ENCODE assay signal across 22 cellular contexts in the genomic region with DNA sequence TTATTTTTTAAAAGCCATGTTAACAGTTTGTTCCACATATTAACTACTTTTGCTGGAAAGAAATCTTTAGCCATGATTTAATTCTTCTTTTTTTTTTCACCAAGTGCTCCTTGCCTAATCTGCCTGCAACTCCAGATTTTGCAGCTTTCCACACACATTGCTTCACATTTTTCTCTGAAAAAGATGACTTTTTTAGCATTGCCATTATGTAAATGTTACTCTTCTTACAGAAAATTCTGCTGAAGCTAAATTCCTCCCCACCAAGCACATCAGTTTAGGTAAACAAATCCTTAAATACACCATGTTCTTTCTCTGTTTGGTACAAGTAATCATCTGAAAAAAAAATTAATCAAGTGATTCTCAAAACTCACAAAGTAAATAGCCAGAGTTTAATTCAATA. TPM values are rescaled to one million over a fixed set of nuclear protein-coding genes. Genes with fewer than 3 reads are reported as not detected.
"Had no signal": no experiment of that assay in that cellular context is flagged by ENCODE, and none has a peak within 500 bp of the region (broad histone marks: within the 10 kb centered on the region; RNA-seq: fewer than 3 reads in every experiment).

No MANE protein-coding gene starts in this region.

- ATAC-seq: activated naive CD4-positive, alpha-beta T cell treated with anti-CD3 and anti-CD28 coated beads, Interleukin-2, amount 50 U/mL, for 72 hours; activated T-cell treated with anti-CD3 and anti-CD28 coated beads, Interleukin-2, amount 50 U/mL, for 72 hours; T-helper 17 cell had no signal

- H3K4me3 Mint-ChIP-seq: activated T-cell treated with anti-CD3 and anti-CD28 coated beads, Interleukin-2, amount 50 U/mL, for 72 hours; endodermal cell; naive B cell; neural crest cell; T-helper 17 cell had no signal

- H3K4me1 Mint-ChIP-seq: endodermal cell, naive B cell, neural crest cell, T-helper 17 cell had no signal

- H3K4me1 ChIP-seq: colonic mucosa, prostate gland, right atrium auricular region, uterus had no signal

- H3K9me3 Mint-ChIP-seq: activated naive CD4-positive, alpha-beta T cell treated with anti-CD3 and anti-CD28 coated beads, Interleukin-2, amount 50 U/mL, for 72 hours; activated T-cell treated with anti-CD3 and anti-CD28 coated beads, Interleukin-2, amount 50 U/mL, for 72 hours; endodermal cell; naive B cell; neural crest cell had no signal

- H3K36me3 ChIP-seq: colonic mucosa, left lung, prostate gland, right atrium auricular region, tibial nerve, uterus, WERI-Rb-1 had no signal

- H3K27ac ChIP-seq: colonic mucosa, epithelial cell of prostate, left lung, prostate gland, right atrium auricular region, WERI-Rb-1 had no signal

- H3K36me3 Mint-ChIP-seq: activated naive CD4-positive, alpha-beta T cell treated with anti-CD3 and anti-CD28 coated beads, Interleukin-2, amount 50 U/mL, for 72 hours; naive B cell had no signal

- H3K4me3 ChIP-seq: colonic mucosa, left lung, prostate gland, right atrium auricular region, tibial nerve, uterus had no signal

- H3K27me3 ChIP-seq: colonic mucosa, left lung, right atrium auricular region, tibial nerve, uterus had no signal

- H3K9me3 ChIP-seq: colonic mucosa, left lung, prostate gland, right atrium auricular region, tibial nerve, uterus had no signal

- H3K27ac Mint-ChIP-seq: activated naive CD4-positive, alpha-beta T cell treated with anti-CD3 and anti-CD28 coated beads, Interleukin-2, amount 50 U/mL, for 72 hours; activated T-cell treated with anti-CD3 and anti-CD28 coated beads, Interleukin-2, amount 50 U/mL, for 72 hours; endodermal cell; naive B cell; T-helper 17 cell had no signal

- DNase-seq: activated CD4-positive, alpha-beta T cell treated with anti-CD3 and anti-CD28 coated beads for 1 hour; activated gamma-delta T cell; activated T-cell treated with anti-CD3 and anti-CD28 coated beads, Interleukin-2, amount 50 U/mL, for 72 hours; amniotic stem cell; colonic mucosa; endodermal cell; head of caudate nucleus; left lung; naive B cell; stimulated activated CD4-positive, alpha-beta T cell treated with anti-CD3 and anti-CD28 coated beads, Interleukin-12 subunit alpha, Interleukin-12 subunit beta, amount 100 ng/mL, for 4 hours; stimulated activated CD4-positive, alpha-beta T cell treated with anti-CD3 and anti-CD28 coated beads, Interleukin-1b, Interleukin-23, amount 100 ng/mL, for 48 hours; stimulated activated CD8-positive, alpha-beta memory T cell treated with anti-CD3 and anti-CD28 coated beads, Interleukin-4, amount 100 ng/mL, for 48 hours; stimulated activated naive CD4-positive, alpha-beta T cell; T-helper 17 cell; uterus; WERI-Rb-1 had no signal

RNA-seq across cellular contexts. Expression of a gene that starts 23.3 kb away (rescaled TPM):
- total RNA-seq: neural crest cell had no signal
